ENCODE assay signal across 10 cellular contexts in genomic region chr17:71237903-71238538, GRCh38.
A peak's percentile ranks its signal among the peaks of the same experiment; 100 is the strongest.
DNase-seq lines count a peak whose midpoint lies in the region; ATAC-seq and TF ChIP-seq lines count a peak whose summit lies in the region.
"Had no signal": no experiment of that assay in that cellular context is flagged by ENCODE, and none has a peak within 500 bp of the region (broad histone marks: within the 10 kb centered on the region; RNA-seq: fewer than 3 reads in every experiment).

No MANE protein-coding gene starts in this region.

- TF ChIP-seq EP300 in suprapubic skin (IDR thresholded peaks at IDR 0.05) = no peak

- H3K4me3 ChIP-seq in esophagus squamous epithelium (no peak overlapping the region), suprapubic skin (no peak overlapping the region)
- H3K4me3 ChIP-seq: BLaER1 treated with 17β-estradiol and CSF1 and Interleukin-3, amounts not matched to agents 10 nM and 100 nM had no signal

- TF ChIP-seq CTCF in esophagus squamous epithelium (IDR thresholded peaks at IDR 0.05) (peak in 5 of 6 experiments; percentile 14 to 56 (median 38)), suprapubic skin (IDR thresholded peaks at IDR 0.05) (peak; percentile 17 to 33)

- no peak for ATAC-seq in GM18907 (IDR thresholded peaks at IDR 0.05; ENCODE audit: unreplicated experiment)
- ATAC-seq: activated T-cell treated with anti-CD3 and anti-CD28 coated beads, Interleukin-2, amount 50 U/mL, for 4 hours had no signal

- no peaks in the 10 kb centered on the region for H3K4me1 ChIP-seq in esophagus squamous epithelium
- no peaks in the 10 kb centered on the region for H3K4me1 ChIP-seq in suprapubic skin
- H3K4me1 ChIP-seq: BLaER1 treated with 17β-estradiol and CSF1 and Interleukin-3, amounts not matched to agents 10 nM and 100 nM had no signal

- WGBS in esophagus squamous epithelium, 2 donors = 69 to 76% methylated on average over 1 of the region's 1 CpG
- 88% methylated on average over 1 of the region's 1 CpG for WGBS in suprapubic skin

- TF ChIP-seq POLR2A in esophagus squamous epithelium (IDR thresholded peaks at IDR 0.05) (no peak), suprapubic skin (IDR thresholded peaks at IDR 0.05) (no peak)

- H3K27ac ChIP-seq in esophagus squamous epithelium (no peak overlapping the region), suprapubic skin (no peak overlapping the region)
- H3K27ac ChIP-seq: BLaER1 treated with 17β-estradiol and CSF1 and Interleukin-3, amounts not matched to agents 10 nM and 100 nM had no signal

- intact Hi-C loops in esophagus squamous epithelium (cut with DNase I) = no loop called here

- H3K27me3 ChIP-seq in esophagus squamous epithelium (no peaks in the 10 kb centered on the region), suprapubic skin (no peaks in the 10 kb centered on the region)
- H3K27me3 ChIP-seq: BLaER1 treated with 17β-estradiol and CSF1 and Interleukin-3, amounts not matched to agents 10 nM and 100 nM had no signal

- H3K9me3 ChIP-seq in esophagus squamous epithelium (no peaks in the 10 kb centered on the region), suprapubic skin (no peaks in the 10 kb centered on the region)
- H3K9me3 ChIP-seq: BLaER1 treated with 17β-estradiol and CSF1 and Interleukin-3, amounts not matched to agents 10 nM and 100 nM had no signal

- DNase-seq in NCI-H345 (lab: John Stamatoyannopoulos, UW) = peak; percentile 33
- DNase-seq in NCI-H345 treated with DMSO at 0.1 percent for 48 hours (lab: John Stamatoyannopoulos, UW; ENCODE audit: unreplicated experiment) = no peak
- DNase-seq in NCI-H446 (lab: John Stamatoyannopoulos, UW) = peak; percentile 12 to 77
- no peak for DNase-seq in esophagus squamous epithelium (lab: John Stamatoyannopoulos, UW)
- DNase-seq in suprapubic skin (ENCODE audit: low spot score in 2 of 2) = no peak
- no peak for DNase-seq in GM19238 (ENCODE audit: insufficient read length, low spot score)
- no peak for DNase-seq in iPS-NIHi11 (ENCODE audit: low spot score)
- DNase-seq: activated T-cell treated with anti-CD3 and anti-CD28 coated beads, Interleukin-2, amount 50 U/mL, for 4 hours had no signal

- no peaks in the 10 kb centered on the region for H3K36me3 ChIP-seq in esophagus squamous epithelium
- H3K36me3 ChIP-seq in suprapubic skin = no peaks in the 10 kb centered on the region
- H3K36me3 ChIP-seq: BLaER1 treated with 17β-estradiol and CSF1 and Interleukin-3, amounts not matched to agents 10 nM and 100 nM had no signal

Comparison
In these comparisons a context has a peak if more than half of its experiments do, and no peak if none do; other contexts are left out.
1. DNase-seq: peak in NCI-H345 (single experiment) and NCI-H446 (2 of 2); none in NCI-H345 treated with DMSO at 0.1 percent for 48 hours (single experiment), esophagus squamous epithelium (single experiment), suprapubic skin (0 of 2), GM19238 (single experiment) and iPS-NIHi11 (single experiment).